16 cellular contexts compared by ENCODE assay signal in the genomic region with DNA sequence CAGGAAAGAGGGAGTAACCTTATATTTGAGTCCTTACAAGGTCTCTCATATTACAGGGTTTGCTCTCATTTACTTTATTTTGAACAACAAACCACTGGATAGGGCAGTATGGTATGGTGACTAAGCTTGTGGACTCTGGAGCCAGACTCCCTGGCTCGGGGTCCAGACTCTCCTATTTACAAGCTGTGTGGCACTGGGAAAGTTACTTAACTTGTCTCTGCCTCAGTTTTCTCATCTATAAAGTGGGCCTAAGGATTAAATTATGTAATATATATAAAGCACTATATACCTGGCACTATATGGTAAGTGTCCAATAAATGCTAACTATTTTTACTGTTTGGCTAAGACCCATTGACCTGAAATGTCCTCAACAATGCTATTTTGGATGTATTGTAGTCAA. TPM values are rescaled to one million over a fixed set of nuclear protein-coding genes. Genes with fewer than 3 reads are reported as not detected.
DNase-seq lines count a peak whose midpoint lies in the region; ATAC-seq and TF ChIP-seq lines count a peak whose summit lies in the region.
"Had no signal": no experiment of that assay in that cellular context is flagged by ENCODE, and none has a peak within 500 bp of the region (broad histone marks: within the 10 kb centered on the region; RNA-seq: fewer than 3 reads in every experiment).

No MANE protein-coding gene starts in this region.

- intact Hi-C loops in upper lobe of right lung (cut with DNase I) = no loop called here

- no peak overlapping the region for H3K9ac ChIP-seq in neural cell (ENCODE audit: low read length)
- H3K9ac ChIP-seq: BLaER1 treated with 17β-estradiol and CSF1 and Interleukin-3, amounts not matched to agents 10 nM and 100 nM; SK-N-SH had no signal

- H4K20me1 ChIP-seq in neural cell (ENCODE audit: insufficient read depth) = no peaks in the 10 kb centered on the region

- no peak overlapping the region for H3K27ac ChIP-seq in HEK293 (ENCODE audit: extremely low read depth, low read depth, low read length)
- H3K27ac ChIP-seq in neural cell (ENCODE audit: low read length) = no peak overlapping the region
- H3K27ac ChIP-seq in upper lobe of right lung = no peak overlapping the region
- H3K27ac ChIP-seq: BLaER1 treated with 17β-estradiol and CSF1 and Interleukin-3, amounts not matched to agents 10 nM and 100 nM; VCaP had no signal

- no peaks in the 10 kb centered on the region for H3K36me3 ChIP-seq in HEK293 (ENCODE audit: control insufficient read depth in 2 of 2, insufficient read depth in 1 of 2, low read length in 2 of 2)
- H3K36me3 ChIP-seq in neural cell (ENCODE audit: insufficient read depth, low read length) = no peaks in the 10 kb centered on the region
- no peaks in the 10 kb centered on the region for H3K36me3 ChIP-seq in upper lobe of right lung
- H3K36me3 ChIP-seq: BLaER1 treated with 17β-estradiol and CSF1 and Interleukin-3, amounts not matched to agents 10 nM and 100 nM had no signal

- POLR2A ChIA-PET in HEK293 (lab: Yijun Ruan, JAX) = interaction anchor here (1.2 kb wide), 1 partner anchor 26 kb away, joined by 3 read pairs; the partner anchor contains the start of gene MRPL17

- no peak for TF ChIP-seq RAD21 in neural cell (conservative IDR thresholded peaks at IDR 0.05)

- TF ChIP-seq EP300 in neural cell (conservative IDR thresholded peaks at IDR 0.05; ENCODE audit: poor library complexity, severe bottlenecking) = no peak

- H3K4me3 ChIP-seq in HEK293 (ENCODE audit: low read depth, low read length) (no peak overlapping the region), astrocyte of the spinal cord (ENCODE audit: low read depth, low read length) (no peak overlapping the region), neural cell (ENCODE audit: low read length) (peak overlapping the region; percentile 66), upper lobe of right lung (no peak overlapping the region)
- H3K4me3 ChIP-seq: BLaER1 treated with 17β-estradiol and CSF1 and Interleukin-3, amounts not matched to agents 10 nM and 100 nM; GM12878 had no signal

- H3F3A ChIP-seq in neural cell (ENCODE audit: insufficient read depth, low read length, poor library complexity, severe bottlenecking) = no peaks in the 10 kb centered on the region

- in situ Hi-C loops in astrocyte of the spinal cord (cut with HindIII; ENCODE audit: low sequenced_read_pairs) = no loop called here

- H2AFZ ChIP-seq in neural cell (ENCODE audit: low read depth, low read length) = no peak overlapping the region

- CTCF ChIA-PET in HEK293 (lab: Yijun Ruan, JAX) = interaction anchor here (0.9 to 2.7 kb wide), 2 partner anchors 9 to 11 kb away, joined by 3 to 13 read pairs; no protein-coding TSS in a partner anchor

- ATAC-seq in upper lobe of right lung = no peak
- ATAC-seq: esophagus mucosa, GM12878, left ventricle myocardium superior, sciatic nerve had no signal

- DNase-seq in astrocyte of the spinal cord (ENCODE audit: low read depth, low spot score) = peak; percentile 18
- DNase-seq in NCI-H2081 (lab: John Stamatoyannopoulos, UW) = no peak
- no peak for DNase-seq in upper lobe of right lung
- DNase-seq in activated CD8-positive, alpha-beta memory T cell treated with anti-CD3 and anti-CD28 coated beads, Interleukin-2, amount 50 U/mL, for 4 hours = no peak
- DNase-seq: amniotic stem cell, left ventricle myocardium superior, NCI-H1092, NCI-H226, SK-N-SH had no signal

- H3K4me1 ChIP-seq in HEK293 (ENCODE audit: control insufficient read depth, insufficient read depth, low read length) (no peaks in the 10 kb centered on the region), upper lobe of right lung (peaks cover 4% of the 10 kb centered on the region)

- H3K4me2 ChIP-seq in neural cell (ENCODE audit: low read length) = peak overlapping the region; percentile 68
- H3K4me2 ChIP-seq: SK-N-SH had no signal

- no peaks in the 10 kb centered on the region for H3K27me3 ChIP-seq in neural cell (ENCODE audit: insufficient read depth, low read depth, low read length)
- H3K27me3 ChIP-seq in upper lobe of right lung = peaks cover 8% of the 10 kb centered on the region

- H3K9me3 ChIP-seq in HEK293 (ENCODE audit: control insufficient read depth, insufficient read depth, low read depth, low read length) (no peaks in the 10 kb centered on the region), neural cell (ENCODE audit: low read length) (no peaks in the 10 kb centered on the region), upper lobe of right lung (no peaks in the 10 kb centered on the region)
- H3K9me3 ChIP-seq: BLaER1 treated with 17β-estradiol and CSF1 and Interleukin-3, amounts not matched to agents 10 nM and 100 nM; SK-N-SH had no signal

- no peak for TF ChIP-seq CTCF in HEK293 (tag by site-specific recombination; IDR thresholded peaks at IDR 0.05)
- TF ChIP-seq CTCF in astrocyte of the spinal cord (IDR thresholded peaks at IDR 0.05; ENCODE audit: low read depth, low read length) = no peak
- TF ChIP-seq CTCF in neural cell (IDR thresholded peaks at IDR 0.05; ENCODE audit: poor library complexity, severe bottlenecking) = no peak
- TF ChIP-seq CTCF in upper lobe of right lung (IDR thresholded peaks at IDR 0.05) = no peak

- H3K79me2 ChIP-seq in neural cell (replicated peaks; ENCODE audit: insufficient read depth, low read length) = peaks cover 40% of the 10 kb centered on the region

- H3K9me2 ChIP-seq in neural cell (ENCODE audit: insufficient read depth, low read length) = no peaks in the 10 kb centered on the region
- H3K9me2 ChIP-seq: SK-N-SH had no signal

TF ChIP-seq in HEK293, 187 proteins besides CTCF, POLR2A, EP300 and RAD21:
- TF ChIP-seq PATZ1 (tag by site-specific recombination; IDR thresholded peaks at IDR 0.05) = no peak
- TF ChIP-seq ZNF423 (tag by site-specific recombination; IDR thresholded peaks at IDR 0.05) = no peak
- peak; percentile 79 for TF ChIP-seq ZNF664 (tag by site-specific recombination; IDR thresholded peaks at IDR 0.05)
- TF ChIP-seq ZEB2 (tag by site-specific recombination; IDR thresholded peaks at IDR 0.05) = no peak

TF ChIP-seq in neural cell, 6 proteins besides CTCF, POLR2A, EP300 and RAD21:
- TF ChIP-seq EZH2 (IDR thresholded peaks at IDR 0.05; ENCODE audit: borderline replicate concordance, insufficient read depth, low read length, poor library complexity, severe bottlenecking) (no peak), SMC3 (conservative IDR thresholded peaks at IDR 0.05; ENCODE audit: poor library complexity) (no peak), TAF1 (IDR thresholded peaks at IDR 0.05; ENCODE audit: low read depth) (no peak), POLR2AphosphoS5 (IDR thresholded peaks at IDR 0.05) (no peak), MXI1 (conservative IDR thresholded peaks at IDR 0.05; ENCODE audit: poor library complexity, severe bottlenecking) (no peak)
- TF ChIP-seq, protein P1, sequence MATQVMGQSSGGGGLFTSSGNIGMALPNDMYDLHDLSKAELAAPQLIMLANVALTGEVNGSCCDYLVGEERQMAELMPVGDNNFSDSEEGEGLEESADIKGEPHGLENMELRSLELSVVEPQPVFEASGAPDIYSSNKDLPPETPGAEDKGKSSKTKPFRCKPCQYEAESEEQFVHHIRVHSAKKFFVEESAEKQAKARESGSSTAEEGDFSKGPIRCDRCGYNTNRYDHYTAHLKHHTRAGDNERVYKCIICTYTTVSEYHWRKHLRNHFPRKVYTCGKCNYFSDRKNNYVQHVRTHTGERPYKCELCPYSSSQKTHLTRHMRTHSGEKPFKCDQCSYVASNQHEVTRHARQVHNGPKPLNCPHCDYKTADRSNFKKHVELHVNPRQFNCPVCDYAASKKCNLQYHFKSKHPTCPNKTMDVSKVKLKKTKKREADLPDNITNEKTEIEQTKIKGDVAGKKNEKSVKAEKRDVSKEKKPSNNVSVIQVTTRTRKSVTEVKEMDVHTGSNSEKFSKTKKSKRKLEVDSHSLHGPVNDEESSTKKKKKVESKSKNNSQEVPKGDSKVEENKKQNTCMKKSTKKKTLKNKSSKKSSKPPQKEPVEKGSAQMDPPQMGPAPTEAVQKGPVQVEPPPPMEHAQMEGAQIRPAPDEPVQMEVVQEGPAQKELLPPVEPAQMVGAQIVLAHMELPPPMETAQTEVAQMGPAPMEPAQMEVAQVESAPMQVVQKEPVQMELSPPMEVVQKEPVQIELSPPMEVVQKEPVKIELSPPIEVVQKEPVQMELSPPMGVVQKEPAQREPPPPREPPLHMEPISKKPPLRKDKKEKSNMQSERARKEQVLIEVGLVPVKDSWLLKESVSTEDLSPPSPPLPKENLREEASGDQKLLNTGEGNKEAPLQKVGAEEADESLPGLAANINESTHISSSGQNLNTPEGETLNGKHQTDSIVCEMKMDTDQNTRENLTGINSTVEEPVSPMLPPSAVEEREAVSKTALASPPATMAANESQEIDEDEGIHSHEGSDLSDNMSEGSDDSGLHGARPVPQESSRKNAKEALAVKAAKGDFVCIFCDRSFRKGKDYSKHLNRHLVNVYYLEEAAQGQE (IDR thresholded peaks at IDR 0.05; ENCODE audit: borderline replicate concordance) = no peak
TF ChIP-seq in neural cell: peak in this region for 0.

RNA-seq across cellular contexts. Expression of gene DCHS1, which starts 1.7 kb away (rescaled TPM):
- 30.1 and 42.4 TPM in 2 replicates for polyA plus RNA-seq in neural cell
- 113 and 126 TPM in 2 replicates for polyA minus RNA-seq in neural cell
- total RNA-seq in upper lobe of right lung = 28.0 TPM

RNA-seq across cellular contexts. Expression of gene MRPL17, which starts 25.8 kb away (rescaled TPM):
- 23.0 and 28.3 TPM in 2 replicates for polyA plus RNA-seq in neural cell
- 21.1 and 23.4 TPM in 2 replicates for polyA minus RNA-seq in neural cell
- total RNA-seq in upper lobe of right lung = 35.1 TPM

RNA-seq across cellular contexts. Expression of gene TPP1, which starts 38.1 kb away (rescaled TPM):
- polyA plus RNA-seq in neural cell = 3.8 and 5.3 TPM in 2 replicates
- 9.3 and 17.4 TPM in 2 replicates for polyA minus RNA-seq in neural cell
- 207 TPM for total RNA-seq in upper lobe of right lung

RNA-seq across cellular contexts. Expression of gene TAF10, which starts 45.3 kb away (rescaled TPM):
- 30.9 and 39.7 TPM in 2 replicates for polyA plus RNA-seq in neural cell
- polyA minus RNA-seq in neural cell = 16.2 and 20.0 TPM in 2 replicates
- total RNA-seq in upper lobe of right lung = 87.8 TPM

RNA-seq across cellular contexts. Expression of gene ILK, which starts 53.8 kb away (rescaled TPM):
- polyA plus RNA-seq in neural cell = 68.8 and 81.3 TPM in 2 replicates
- 32.6 and 37.7 TPM in 2 replicates for polyA minus RNA-seq in neural cell
- total RNA-seq in upper lobe of right lung = 148 TPM
